In the genomic region with DNA sequence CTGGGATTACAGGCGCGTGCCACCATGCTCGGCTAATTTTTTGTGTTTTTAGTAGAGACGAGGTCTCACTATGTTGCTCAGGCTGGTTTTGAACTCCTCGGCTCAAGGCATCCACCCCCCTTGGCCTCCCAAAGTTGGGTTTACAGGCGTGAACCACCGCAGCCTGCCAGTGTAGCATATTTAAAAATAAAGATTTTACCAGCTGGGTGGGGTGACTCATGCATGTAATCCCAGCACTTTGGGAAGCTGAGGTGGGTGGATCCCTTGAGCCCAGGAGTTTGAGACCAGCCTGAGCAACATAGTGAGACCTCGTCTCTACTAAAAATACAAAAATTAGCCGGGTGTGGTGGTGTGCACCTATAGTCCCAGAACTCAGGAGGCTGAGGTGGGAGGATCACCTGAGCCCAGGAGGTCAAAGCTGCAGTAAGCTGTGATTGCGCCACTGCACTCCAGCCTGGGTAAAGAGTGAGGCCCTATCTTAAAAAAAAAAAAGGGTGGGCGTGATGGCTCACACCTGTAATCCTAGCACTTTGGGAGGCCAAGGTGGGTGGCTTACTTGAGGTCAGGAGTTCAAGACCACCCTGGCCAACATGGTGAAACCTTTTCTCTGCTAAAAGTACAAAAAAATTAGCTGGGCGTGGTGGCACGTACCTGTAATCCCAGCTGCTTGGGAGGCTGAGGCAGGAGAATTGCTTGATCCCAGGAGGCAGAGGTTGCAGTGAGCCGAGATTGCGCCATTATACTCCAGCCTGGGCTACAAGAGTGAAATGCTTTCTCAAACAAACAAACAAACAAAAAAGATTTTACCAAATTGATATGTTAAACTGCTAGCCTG, we compare ENCODE assay signal across 8 cellular contexts. TPM values are rescaled to one million over a fixed set of nuclear protein-coding genes. Genes with fewer than 3 reads are reported as not detected.
A peak's percentile ranks its signal among the peaks of the same experiment; 100 is the strongest.
DNase-seq lines count a peak whose midpoint lies in the region; ATAC-seq and TF ChIP-seq lines count a peak whose summit lies in the region.
"Not testable (repeated sequence)": the region's sequence is repeated elsewhere in the genome, so short reads cannot be mapped to it uniquely, and the experiment has no call there.

No MANE protein-coding gene starts in this region.

- not testable (repeated sequence) for H3K36me3 ChIP-seq in A673 (ENCODE audit: insufficient read depth, low read length, poor library complexity, severe bottlenecking); HEK293 (ENCODE audit: control insufficient read depth in 2 of 2, insufficient read depth in 1 of 2, low read length in 2 of 2); uterus

- H3K4me3 ChIP-seq in A673 (ENCODE audit: low read depth, low read length, poor library complexity, severe bottlenecking); HEK293 (ENCODE audit: low read depth, low read length); choroid plexus epithelial cell (ENCODE audit: low read depth, low read length); uterus: not testable (repeated sequence)

- intact Hi-C loops in A673 (cut with micrococcal nuclease; ENCODE audit: unreplicated experiment), result loop anchor here (10.0 kb wide), 1 partner anchor 118 kb away; a partner anchor contains a TSS
- intact Hi-C loops in uterus (cut with DNase I; ENCODE audit: low total_unique reads), result not testable (repeated sequence)

- not testable (repeated sequence) for TF ChIP-seq POLR2A in uterus (IDR thresholded peaks at IDR 0.05)

- DNase-seq in A673 (ENCODE audit: low spot score) (peak; percentile 33), MV-4-11 (lab: John Stamatoyannopoulos, UW) (peak; percentile 50), choroid plexus epithelial cell (ENCODE audit: low read depth) (peak; percentile 17)
- DNase-seq in activated T-cell treated with anti-CD3 and anti-CD28 coated beads, Interleukin-2, amount 50 U/mL, for 24 hours; foreskin keratinocyte; uterus: not testable (repeated sequence)

- H3K4me1 Mint-ChIP-seq in activated T-cell treated with anti-CD3 and anti-CD28 coated beads, Interleukin-2, amount 50 U/mL, for 24 hours (ENCODE audit: low read depth), result peaks cover 58% of the 10 kb centered on the region
- H3K4me1 Mint-ChIP-seq in nephron, result peaks cover 34% of the 10 kb centered on the region

- not testable (repeated sequence) for H3K27me3 ChIP-seq in A673 (replicated peaks; ENCODE audit: insufficient read depth, low read depth, low read length, poor library complexity); foreskin keratinocyte; uterus

- ATAC-seq in foreskin keratinocyte, result peak; percentile 64

- not testable (repeated sequence) for TF ChIP-seq CTCF in A673 (conservative IDR thresholded peaks at IDR 0.05; ENCODE audit: low read depth, low read length); HEK293 (tag by site-specific recombination; IDR thresholded peaks at IDR 0.05); choroid plexus epithelial cell (conservative IDR thresholded peaks at IDR 0.05; ENCODE audit: low read depth, low read length); foreskin keratinocyte (conservative IDR thresholded peaks at IDR 0.05); nephron (IDR thresholded peaks at IDR 0.05; ENCODE audit: unreplicated experiment in 3 of 3); uterus (IDR thresholded peaks at IDR 0.05)

- not testable (repeated sequence) for H3K4me3 Mint-ChIP-seq in activated T-cell treated with anti-CD3 and anti-CD28 coated beads, Interleukin-2, amount 50 U/mL, for 24 hours; nephron

- not testable (repeated sequence) for H3K27ac ChIP-seq in A673 (ENCODE audit: low read depth, low read length, poor library complexity, severe bottlenecking); HEK293 (ENCODE audit: extremely low read depth, low read depth, low read length); foreskin keratinocyte
- peak overlapping the region; percentile 32 to 67 for H3K27ac ChIP-seq in uterus

- BruUV-seq in A673 (replicated peaks; lab: Mats Ljungman, UMichigan), result not testable (repeated sequence)

- H3K9me3 ChIP-seq in A673 (ENCODE audit: low read depth, low read length, poor library complexity, severe bottlenecking); HEK293 (ENCODE audit: control insufficient read depth, insufficient read depth, low read depth, low read length); uterus: not testable (repeated sequence)

- H3K4me1 ChIP-seq in A673 (ENCODE audit: insufficient read depth, low read length, poor library complexity, severe bottlenecking), result not testable (repeated sequence)
- peaks cover 21% of the 10 kb centered on the region for H3K4me1 ChIP-seq in HEK293 (ENCODE audit: control insufficient read depth, insufficient read depth, low read length)
- peaks cover 19% of the 10 kb centered on the region for H3K4me1 ChIP-seq in foreskin keratinocyte
- peaks cover 11 to 24% of the 10 kb centered on the region in 2 donors for H3K4me1 ChIP-seq in uterus

- not testable (repeated sequence) for H3K27me3 Mint-ChIP-seq in activated T-cell treated with anti-CD3 and anti-CD28 coated beads, Interleukin-2, amount 50 U/mL, for 24 hours; nephron (ENCODE audit: low read depth)

- CTCF ChIA-PET in A673 (lab: Charles Lee), result not testable (repeated sequence)
- CTCF ChIA-PET in HEK293 (lab: Yijun Ruan, JAX), result interaction anchor here (0.6 to 0.8 kb wide), 2 partner anchors 9 to 43 kb away, joined by 3 read pairs; no protein-coding TSS in a partner anchor

- H3K36me3 Mint-ChIP-seq in activated T-cell treated with anti-CD3 and anti-CD28 coated beads, Interleukin-2, amount 50 U/mL, for 24 hours (ENCODE audit: low read depth), result peaks cover 16% of the 10 kb centered on the region
- H3K36me3 Mint-ChIP-seq in nephron (ENCODE audit: low read depth), result not testable (repeated sequence)

- not testable (repeated sequence) for H3K9me3 Mint-ChIP-seq in activated T-cell treated with anti-CD3 and anti-CD28 coated beads, Interleukin-2, amount 50 U/mL, for 24 hours; nephron

- POLR2A ChIA-PET in A673 (lab: Charles Lee; ENCODE audit: low non-redundant PET); HEK293 (lab: Yijun Ruan, JAX): not testable (repeated sequence)

- H3K27ac Mint-ChIP-seq in activated T-cell treated with anti-CD3 and anti-CD28 coated beads, Interleukin-2, amount 50 U/mL, for 24 hours, result peak overlapping the region; percentile 76
- H3K27ac Mint-ChIP-seq in nephron, result peak overlapping the region in 2 of 3 experiments; percentile 36 to 66

TF ChIP-seq in HEK293, 187 proteins besides CTCF, POLR2A, EP300 and RAD21:
- TF ChIP-seq, protein P1, sequence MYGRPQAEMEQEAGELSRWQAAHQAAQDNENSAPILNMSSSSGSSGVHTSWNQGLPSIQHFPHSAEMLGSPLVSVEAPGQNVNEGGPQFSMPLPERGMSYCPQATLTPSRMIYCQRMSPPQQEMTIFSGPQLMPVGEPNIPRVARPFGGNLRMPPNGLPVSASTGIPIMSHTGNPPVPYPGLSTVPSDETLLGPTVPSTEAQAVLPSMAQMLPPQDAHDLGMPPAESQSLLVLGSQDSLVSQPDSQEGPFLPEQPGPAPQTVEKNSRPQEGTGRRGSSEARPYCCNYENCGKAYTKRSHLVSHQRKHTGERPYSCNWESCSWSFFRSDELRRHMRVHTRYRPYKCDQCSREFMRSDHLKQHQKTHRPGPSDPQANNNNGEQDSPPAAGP (tag by site-specific recombination; IDR thresholded peaks at IDR 0.05), result 0 out of 2 replicates have a peak, but pooled peaks have one; percentile 37
- TF ChIP-seq KLF1 (tag by site-specific recombination; IDR thresholded peaks at IDR 0.05) (peak; percentile 61), SP7 (tag by site-specific recombination; IDR thresholded peaks at IDR 0.05) (peak; percentile 14; the same call in 1 of the 2 replicates), KLF9 (tag by site-specific recombination; IDR thresholded peaks at IDR 0.05; ENCODE audit: low read depth) (0 out of 2 replicates have a peak, but pooled peaks have one; percentile 39), EGR2 (tag by site-specific recombination; IDR thresholded peaks at IDR 0.05; ENCODE audit: low read depth) (peak; percentile 69), IKZF3 (tag by site-specific recombination; IDR thresholded peaks at IDR 0.05) (peak; percentile 20; the same call in 1 of the 2 replicates), ZFHX2 (tag by site-specific recombination; conservative IDR thresholded peaks at IDR 0.05) (peak; percentile 63)

RNA-seq across cellular contexts. Expression of a gene that starts 5.7 kb away (rescaled TPM):
- total RNA-seq in A673 (2021) (17.1 and 18.1 TPM in 2 replicates), foreskin keratinocyte (16.8 and 17.0 TPM in 2 replicates), uterus (10 to 100 TPM; 25.4 to 51.4 (median 49.2) TPM)
- polyA plus RNA-seq in foreskin keratinocyte, result 3.8 and 4.2 TPM in 2 replicates
